Comparison of ENCODE assay signal across 1 cellular context in the genomic region with DNA sequence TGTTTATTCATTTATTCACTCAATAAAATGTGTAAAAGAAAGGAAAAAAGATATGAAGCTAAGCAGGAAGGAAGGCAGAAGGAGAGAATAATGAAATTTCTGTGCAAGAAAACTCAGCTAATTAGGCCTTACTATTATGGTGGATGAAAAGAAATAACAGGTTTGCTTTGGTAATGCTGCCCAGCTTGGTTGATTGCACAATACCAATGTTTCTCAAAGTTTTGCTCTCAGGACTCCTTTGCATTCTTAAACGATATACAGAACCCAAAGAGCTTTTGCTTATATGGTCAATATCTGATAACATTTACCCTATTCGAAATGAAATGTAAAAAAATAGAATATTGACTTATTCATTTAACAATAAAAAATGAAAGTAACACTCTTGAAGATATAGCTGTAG.
TF ChIP-seq lines count a peak whose summit lies in the region.

No MANE protein-coding gene starts in this region.

TF ChIP-seq in GM12878, 131 proteins besides CTCF, POLR2A, EP300 and RAD21:
- TF ChIP-seq YBX1 (IDR thresholded peaks at IDR 0.05) = no peak
- TF ChIP-seq TAF1 (IDR thresholded peaks at IDR 0.05; ENCODE audit: borderline replicate concordance, low read depth, low read length) = no peak
- no peak for TF ChIP-seq ZNF217 (IDR thresholded peaks at IDR 0.05)
- TF ChIP-seq IKZF1 (conservative IDR thresholded peaks at IDR 0.05) = no peak
- TF ChIP-seq GABPA (IDR thresholded peaks at IDR 0.05; ENCODE audit: low read depth) = no peak
- TF ChIP-seq TCF3 (IDR thresholded peaks at IDR 0.05; ENCODE audit: borderline replicate concordance, insufficient read depth, low read depth, low read length) = no peak
- TF ChIP-seq, protein P1, sequence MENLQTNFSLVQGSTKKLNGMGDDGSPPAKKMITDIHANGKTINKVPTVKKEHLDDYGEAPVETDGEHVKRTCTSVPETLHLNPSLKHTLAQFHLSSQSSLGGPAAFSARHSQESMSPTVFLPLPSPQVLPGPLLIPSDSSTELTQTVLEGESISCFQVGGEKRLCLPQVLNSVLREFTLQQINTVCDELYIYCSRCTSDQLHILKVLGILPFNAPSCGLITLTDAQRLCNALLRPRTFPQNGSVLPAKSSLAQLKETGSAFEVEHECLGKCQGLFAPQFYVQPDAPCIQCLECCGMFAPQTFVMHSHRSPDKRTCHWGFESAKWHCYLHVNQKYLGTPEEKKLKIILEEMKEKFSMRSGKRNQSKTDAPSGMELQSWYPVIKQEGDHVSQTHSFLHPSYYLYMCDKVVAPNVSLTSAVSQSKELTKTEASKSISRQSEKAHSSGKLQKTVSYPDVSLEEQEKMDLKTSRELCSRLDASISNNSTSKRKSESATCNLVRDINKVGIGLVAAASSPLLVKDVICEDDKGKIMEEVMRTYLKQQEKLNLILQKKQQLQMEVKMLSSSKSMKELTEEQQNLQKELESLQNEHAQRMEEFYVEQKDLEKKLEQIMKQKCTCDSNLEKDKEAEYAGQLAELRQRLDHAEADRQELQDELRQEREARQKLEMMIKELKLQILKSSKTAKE (IDR thresholded peaks at IDR 0.05; ENCODE audit: low read depth, poor library complexity, severe bottlenecking) = no peak
- TF ChIP-seq ZNF274 (IDR thresholded peaks at IDR 0.05; ENCODE audit: insufficient read depth, insufficient read length) = no peak
- TF ChIP-seq FOXM1 (IDR thresholded peaks at IDR 0.05; ENCODE audit: low read depth, low read length) = no peak
- TF ChIP-seq DPF2 (IDR thresholded peaks at IDR 0.05) = no peak
- TF ChIP-seq BACH1 (IDR thresholded peaks at IDR 0.05; ENCODE audit: borderline replicate concordance) = no peak
